19 cellular contexts compared by ENCODE assay signal in genomic region chr9:34237836-34238235, GRCh38.
"Had no signal": no experiment of that assay in that cellular context is flagged by ENCODE, and none has a peak within 500 bp of the region (broad histone marks: within the 10 kb centered on the region; RNA-seq: fewer than 3 reads in every experiment).

No MANE protein-coding gene starts in this region.

- H3K9me3 ChIP-seq: MG63, SJCRH30 had no signal

- ATAC-seq: SK-N-SH treated with all-trans-retinoic acid at 6 μM for 48 hours had no signal

- DNase-seq: Karpas-422, KG1, MG63, NCI-H1092, NCI-H1105 treated with DMSO at 0.1 percent for 48 hours, NCI-H1417 treated with DMSO at 0.1 percent for 48 hours, NCI-H146, NCI-H1694 treated with DMSO at 0.1 percent for 48 hours, NCI-H1930, NCI-H2081, NCI-H2107, NCI-H2227 treated with DMSO at 0.1 percent for 48 hours, NCI-H524, NCI-H69, NCI-H774, RPMI8226, SHP77 treated with DMSO at 0.1 percent for 48 hours, SJCRH30 had no signal

- H3K4me1 ChIP-seq: SJCRH30 had no signal

- H3K27ac ChIP-seq: SJCRH30 had no signal

- H3K4me3 ChIP-seq: MG63, SJCRH30 had no signal

- H3K27me3 ChIP-seq: MG63, SJCRH30 had no signal
